8 cellular contexts compared by ENCODE assay signal in genomic region chr1:223123238-223123976, GRCh38. TPM values are rescaled to one million over a fixed set of nuclear protein-coding genes. Genes with fewer than 3 reads are reported as not detected.
DNase-seq lines count a peak whose midpoint lies in the region; ATAC-seq lines count a peak whose summit lies in the region.

No MANE protein-coding gene starts in this region.

- H3K4me3 ChIP-seq in CD4-positive, CD25-positive, alpha-beta regulatory T cell (ENCODE audit: low read depth, low read length), result peak overlapping the region; percentile 48

- H3K4me1 ChIP-seq in CD4-positive, CD25-positive, alpha-beta regulatory T cell (ENCODE audit: control insufficient read depth, insufficient read depth, low read length, poor library complexity, severe bottlenecking), result peaks cover 5% of the 10 kb centered on the region

- POLR2A ChIA-PET in activated CD4-positive, alpha-beta memory T cell treated with anti-CD3 and anti-CD28 coated beads for 36 hours (lab: Charles Lee), result interaction anchor here (0.5 to 1.3 kb wide), 2 partner anchors 10 to 332 kb away, joined by 3 to 5 read pairs; no protein-coding TSS in a partner anchor

- peak overlapping the region in 1 of 3 donors; percentile 4 for H3K27ac Mint-ChIP-seq in CD4-positive, CD25-positive, alpha-beta regulatory T cell
- H3K27ac Mint-ChIP-seq in activated CD4-positive, alpha-beta memory T cell treated with anti-CD3 and anti-CD28 coated beads for 36 hours, result no peak overlapping the region

- no peaks in the 10 kb centered on the region for H3K9me3 ChIP-seq in CD4-positive, CD25-positive, alpha-beta regulatory T cell (ENCODE audit: control insufficient read depth in 2 of 2, low read length in 2 of 2)

- H3K27me3 ChIP-seq in CD4-positive, CD25-positive, alpha-beta regulatory T cell (ENCODE audit: control insufficient read depth, insufficient read depth, low read length), result no peaks in the 10 kb centered on the region

- CTCF ChIA-PET in activated CD4-positive, alpha-beta memory T cell treated with anti-CD3 and anti-CD28 coated beads for 36 hours (lab: Charles Lee), result interaction anchor here (0.6 to 6.2 kb wide), 52 partner anchors 9 to 658 kb away, joined by 3 to 122 read pairs (median 4); partner anchors contain the start of gene TLR5

- no peaks in the 10 kb centered on the region for H3K36me3 ChIP-seq in CD4-positive, CD25-positive, alpha-beta regulatory T cell (ENCODE audit: control insufficient read depth, insufficient read depth, low read length)

- H3K4me1 Mint-ChIP-seq in CD4-positive, CD25-positive, alpha-beta regulatory T cell, result peaks cover 3 to 11% (median 6%) of the 10 kb centered on the region in 4 donors
- H3K4me1 Mint-ChIP-seq in activated CD4-positive, alpha-beta memory T cell treated with anti-CD3 and anti-CD28 coated beads for 36 hours (ENCODE audit: low read depth), result peaks cover 8% of the 10 kb centered on the region

- intact Hi-C loops in activated CD4-positive, alpha-beta memory T cell treated with anti-CD3 and anti-CD28 coated beads for 36 hours (cut with micrococcal nuclease), result loop anchor here (1.0 to 5.0 kb wide), 3 partner anchors 41 to 384 kb away; no protein-coding TSS in a partner anchor

- H3K9me3 Mint-ChIP-seq in CD4-positive, CD25-positive, alpha-beta regulatory T cell, result no peaks in the 10 kb centered on the region
- H3K9me3 Mint-ChIP-seq in activated CD4-positive, alpha-beta memory T cell treated with anti-CD3 and anti-CD28 coated beads for 36 hours, result no peaks in the 10 kb centered on the region

- H3K27me3 Mint-ChIP-seq in CD4-positive, CD25-positive, alpha-beta regulatory T cell, result peaks cover 9% of the 10 kb centered on the region
- H3K27me3 Mint-ChIP-seq in activated CD4-positive, alpha-beta memory T cell treated with anti-CD3 and anti-CD28 coated beads for 36 hours, result no peaks in the 10 kb centered on the region

- DNase-seq in CD4-positive, CD25-positive, alpha-beta regulatory T cell, result peak; percentile 52 to 73 (median 73)
- DNase-seq in NCI-H774 (lab: John Stamatoyannopoulos, UW) (peak; percentile 79), mucosa of gallbladder (ENCODE audit: low spot score) (peak; percentile 82)
- DNase-seq in activated CD4-positive, alpha-beta memory T cell treated with anti-CD3 and anti-CD28 coated beads for 36 hours, result peak; percentile 79
- DNase-seq in effector CD8-positive, alpha-beta T cell (lab: John Stamatoyannopoulos, UW), result peak; percentile 55
- DNase-seq in stimulated activated CD8-positive, alpha-beta memory T cell treated with anti-CD3 and anti-CD28 coated beads, Interleukin-7, amount 100 ng/mL, for 4 hours (ENCODE audit: low read depth in 2 of 2), result peak; percentile 46 to 54

- H3K36me3 Mint-ChIP-seq in CD4-positive, CD25-positive, alpha-beta regulatory T cell, result no peaks in the 10 kb centered on the region
- no peaks in the 10 kb centered on the region for H3K36me3 Mint-ChIP-seq in activated CD4-positive, alpha-beta memory T cell treated with anti-CD3 and anti-CD28 coated beads for 36 hours

- peak overlapping the region in 2 of 4 donors; percentile 53 to 66 for H3K4me3 Mint-ChIP-seq in CD4-positive, CD25-positive, alpha-beta regulatory T cell
- H3K4me3 Mint-ChIP-seq in activated CD4-positive, alpha-beta memory T cell treated with anti-CD3 and anti-CD28 coated beads for 36 hours, result peak overlapping the region; percentile 11

- H3K27ac ChIP-seq in CD4-positive, CD25-positive, alpha-beta regulatory T cell (ENCODE audit: insufficient read depth, low read length, poor library complexity, severe bottlenecking), result no peak overlapping the region

- peak; percentile 77 to 83 for ATAC-seq in CD4-positive, CD25-positive, alpha-beta regulatory T cell (ENCODE audit: low read depth in 2 of 2)
- ATAC-seq in GM19324 (IDR thresholded peaks at IDR 0.05; ENCODE audit: low FRiP score, unreplicated experiment) (peak; percentile 78), HG03439 (IDR thresholded peaks at IDR 0.05; ENCODE audit: unreplicated experiment) (peak; percentile 93)

RNA-seq across cellular contexts. Expression of gene TLR5, which starts 19.6 kb away (rescaled TPM):
- 0.84 TPM for total RNA-seq in CD4-positive, CD25-positive, alpha-beta regulatory T cell
- polyA plus RNA-seq in CD4-positive, CD25-positive, alpha-beta regulatory T cell, result 1 to 10 TPM; 4.7 to 9.5 (median 6.2) TPM
- under 1 TPM; 0.29 to 0.48 TPM for total RNA-seq in activated CD4-positive, alpha-beta memory T cell treated with anti-CD3 and anti-CD28 coated beads for 36 hours
- total RNA-seq in mucosa of gallbladder, result 15.5 TPM
